In the genomic region with DNA sequence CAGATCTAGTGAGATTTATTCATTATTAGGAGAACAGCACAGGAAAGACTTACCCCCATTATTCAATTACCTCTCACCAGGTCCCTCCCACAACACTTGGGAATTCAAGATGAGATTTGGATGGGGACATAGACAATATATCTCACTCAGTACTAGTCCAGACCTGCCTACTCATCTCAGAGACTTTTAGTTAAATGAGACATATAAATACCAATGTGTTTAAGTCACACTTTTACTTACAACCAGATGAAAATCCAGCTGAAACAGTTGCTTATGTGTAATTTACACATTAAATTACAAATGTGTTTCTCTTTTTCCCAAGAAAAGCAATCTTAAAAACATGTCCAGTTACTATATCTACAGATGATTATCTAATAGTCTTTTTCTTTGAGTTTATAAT, we compare ENCODE assay signal across 25 cellular contexts.
DNase-seq lines count a peak whose midpoint lies in the region; ATAC-seq, FAIRE-seq and TF ChIP-seq lines count a peak whose summit lies in the region.
"Had no signal": no experiment of that assay in that cellular context is flagged by ENCODE, and none has a peak within 500 bp of the region (broad histone marks: within the 10 kb centered on the region; RNA-seq: fewer than 3 reads in every experiment).

No MANE protein-coding gene starts in this region.

- no peaks in the 10 kb centered on the region for H3K9me1 ChIP-seq in keratinocyte (ENCODE audit: control insufficient read depth, extremely low read depth, insufficient read depth, low read length)

- CTCF ChIA-PET in PC-3 (lab: Charles Lee), result no interaction called here

- no peak for TF ChIP-seq CTCF in astrocyte of the spinal cord (IDR thresholded peaks at IDR 0.05; ENCODE audit: low read depth, low read length)
- no peak for TF ChIP-seq CTCF in keratinocyte (optimal IDR thresholded peaks at IDR 0.05 in 1 of 3, IDR thresholded peaks at IDR 0.05 in 1 of 3, conservative IDR thresholded peaks at IDR 0.05 in 1 of 3; ENCODE audit: extremely low read depth in 1 of 3, insufficient read depth in 2 of 3, low read length in 3 of 3)
- TF ChIP-seq CTCF in GM10266 (IDR thresholded peaks at IDR 0.05; ENCODE audit: control insufficient read depth, insufficient read depth, low read depth, missing control alignments), result no peak
- no peak for TF ChIP-seq CTCF in PC-3 (conservative IDR thresholded peaks at IDR 0.05; ENCODE audit: low read depth, low read length)

- intact Hi-C loops in PC-3 (cut with micrococcal nuclease), result no loop called here

- H3K27ac ChIP-seq in keratinocyte (ENCODE audit: control insufficient read depth, insufficient read depth, low read length), result no peak overlapping the region
- H3K27ac ChIP-seq in PC-3 (ENCODE audit: low read length), result no peak overlapping the region
- no peak overlapping the region for H3K27ac ChIP-seq in Karpas-422 (ENCODE audit: low read length)
- H3K27ac ChIP-seq: ascending aorta, hepatocyte, upper lobe of right lung had no signal

- H3K27me3 ChIP-seq in keratinocyte (ENCODE audit: control insufficient read depth, extremely low read depth, insufficient read depth, low read length) (no peaks in the 10 kb centered on the region), PC-3 (ENCODE audit: low read length) (no peaks in the 10 kb centered on the region), Karpas-422 (ENCODE audit: low read length) (no peaks in the 10 kb centered on the region)
- H3K27me3 ChIP-seq: ascending aorta, hepatocyte, upper lobe of right lung had no signal

- no TSS peak for BruUV-seq in PC-3 (replicated peaks; lab: Mats Ljungman, UMichigan)

- H3K79me2 ChIP-seq in keratinocyte (ENCODE audit: control insufficient read depth, insufficient read depth, low read length) (no peaks in the 10 kb centered on the region), PC-3 (ENCODE audit: low read length) (no peaks in the 10 kb centered on the region), Karpas-422 (ENCODE audit: low read length) (no peaks in the 10 kb centered on the region)
- H3K79me2 ChIP-seq: hepatocyte had no signal

- POLR2A ChIA-PET in PC-3 (lab: Charles Lee; ENCODE audit: unreplicated experiment), result no interaction called here

- H2AFZ ChIP-seq in keratinocyte (ENCODE audit: control insufficient read depth, low read length) (no peak overlapping the region), PC-3 (ENCODE audit: low read length) (no peak overlapping the region), Karpas-422 (ENCODE audit: low read length) (no peak overlapping the region)
- H2AFZ ChIP-seq: hepatocyte had no signal

- H3K4me2 ChIP-seq in keratinocyte (ENCODE audit: control insufficient read depth, extremely low read depth, insufficient read depth, low read depth, low read length), result no peak overlapping the region
- no peak overlapping the region for H3K4me2 ChIP-seq in PC-3 (ENCODE audit: low read length)
- H3K4me2 ChIP-seq in Karpas-422 (ENCODE audit: low read depth, low read length, poor library complexity, severe bottlenecking), result no peak overlapping the region
- H3K4me2 ChIP-seq: hepatocyte had no signal

- peak; percentile 17 for DNase-seq in AG20443 (ENCODE audit: low spot score)
- peak; percentile 1 for DNase-seq in HPDE6-E6E7 (ENCODE audit: extremely low spot score)
- DNase-seq in astrocyte of the spinal cord (ENCODE audit: low read depth, low spot score), result peak; percentile 13
- DNase-seq in keratinocyte (ENCODE audit: low read depth, low spot score), result peak; percentile 13
- DNase-seq in GM10266 (ENCODE audit: extremely low spot score), result no peak
- no peak for DNase-seq in PC-3
- DNase-seq in Karpas-422, result no peak
- DNase-seq in dermis blood vessel endothelial cell, result no peak
- DNase-seq: ACHN; activated CD4-positive, alpha-beta T cell treated with anti-CD3 and anti-CD28 coated beads, Interleukin-2, amount 50 U/mL, for 1 hour; activated naive CD4-positive, alpha-beta T cell treated with anti-CD3 and anti-CD28 coated beads, Interleukin-2, amount 50 U/mL, for 16 hours; foreskin melanocyte; GOT3; NCI-H1092 treated with DMSO at 0.1 percent for 48 hours; NCI-H2029; NCI-H345; NCI-H748 treated with DMSO at 0.1 percent for 48 hours; right cardiac atrium; Right ventricle myocardium superior; stimulated activated CD4-positive, alpha-beta T cell treated with anti-CD3 and anti-CD28 coated beads, Interleukin-4, amount 100 ng/mL, for 1 hour; upper lobe of right lung had no signal

- H3K4me3 ChIP-seq in astrocyte of the spinal cord (ENCODE audit: low read depth, low read length), result no peak overlapping the region
- no peak overlapping the region for H3K4me3 ChIP-seq in keratinocyte (ENCODE audit: control insufficient read depth in 2 of 3, extremely low read depth in 1 of 3, insufficient read depth in 2 of 3, low read depth in 1 of 3, low read length in 3 of 3)
- H3K4me3 ChIP-seq in PC-3 (ENCODE audit: low read length), result no peak overlapping the region
- H3K4me3 ChIP-seq in Karpas-422 (ENCODE audit: low read length), result no peak overlapping the region
- H3K4me3 ChIP-seq: ascending aorta, hepatocyte, upper lobe of right lung had no signal

- no peak for FAIRE-seq in keratinocyte (lab: Jason Lieb, UNC)

- dilution Hi-C loops in keratinocyte (cut with MboI; ENCODE audit: extremely low pct_ligation_motif_present, low sequenced_read_pairs), result no loop called here

- ATAC-seq in PC-3, result no peak
- ATAC-seq: right cardiac atrium; stimulated activated memory B cell treated with anti-CD40 and anti-IgM and Interleukin-4, amounts not matched to agents 10 μg/mL and 1 μg/mL and 100 μg/mL, for 72 hours; upper lobe of right lung; WTC11 had no signal

- no peaks in the 10 kb centered on the region for H3K9me2 ChIP-seq in PC-3 (replicated peaks; ENCODE audit: low read length)
- no peaks in the 10 kb centered on the region for H3K9me2 ChIP-seq in Karpas-422 (replicated peaks; ENCODE audit: insufficient read depth, low read length)

- no peaks in the 10 kb centered on the region for H3K36me3 ChIP-seq in keratinocyte (ENCODE audit: control insufficient read depth in 2 of 2, extremely low read depth in 1 of 2, insufficient read depth in 2 of 2, low read length in 2 of 2)
- no peaks in the 10 kb centered on the region for H3K36me3 ChIP-seq in PC-3 (ENCODE audit: low read depth, low read length)
- H3K36me3 ChIP-seq in Karpas-422 (ENCODE audit: insufficient read depth, low read length), result no peaks in the 10 kb centered on the region
- H3K36me3 ChIP-seq: ascending aorta, upper lobe of right lung had no signal

- H3K4me1 ChIP-seq in keratinocyte (ENCODE audit: control insufficient read depth, extremely low read depth, insufficient read depth, low read length), result no peaks in the 10 kb centered on the region
- no peaks in the 10 kb centered on the region for H3K4me1 ChIP-seq in PC-3 (ENCODE audit: insufficient read depth, low read length)
- H3K4me1 ChIP-seq in Karpas-422 (ENCODE audit: low read length), result no peaks in the 10 kb centered on the region
- H3K4me1 ChIP-seq: ascending aorta, upper lobe of right lung had no signal

- no peaks in the 10 kb centered on the region for H3F3A ChIP-seq in PC-3 (ENCODE audit: low read length, unreplicated experiment)

- H4K20me1 ChIP-seq in keratinocyte (ENCODE audit: control insufficient read depth, extremely low read depth, insufficient read depth, low read length) (no peaks in the 10 kb centered on the region), PC-3 (ENCODE audit: low read length) (no peaks in the 10 kb centered on the region), Karpas-422 (ENCODE audit: insufficient read depth, low read depth, low read length) (no peaks in the 10 kb centered on the region)

- in situ Hi-C loops in astrocyte of the spinal cord (cut with HindIII; ENCODE audit: low sequenced_read_pairs), result no loop called here

- H3K9me3 ChIP-seq in keratinocyte (ENCODE audit: control insufficient read depth, low read depth, low read length) (no peaks in the 10 kb centered on the region), PC-3 (ENCODE audit: low read length) (no peaks in the 10 kb centered on the region), Karpas-422 (ENCODE audit: low read length) (peaks cover 33% of the 10 kb centered on the region)
- H3K9me3 ChIP-seq: ascending aorta, upper lobe of right lung had no signal

- no peak overlapping the region for H3K9ac ChIP-seq in keratinocyte (ENCODE audit: control insufficient read depth, extremely low read depth, insufficient read depth, low read length)
- H3K9ac ChIP-seq in PC-3 (ENCODE audit: low read length), result no peak overlapping the region
- H3K9ac ChIP-seq in Karpas-422 (ENCODE audit: low read length), result no peak overlapping the region

Comparison
In these comparisons a context has a peak if more than half of its experiments do, and no peak if none do; other contexts are left out.
1. DNase-seq: peak in AG20443 (single experiment), HPDE6-E6E7 (single experiment), astrocyte of the spinal cord (single experiment) and keratinocyte (single experiment); none in GM10266 (single experiment), PC-3 (single experiment), Karpas-422 (single experiment) and dermis blood vessel endothelial cell (single experiment).